1 cellular context compared by ENCODE assay signal in genomic region chr17:19409509-19409908, GRCh38.
A peak's percentile ranks its signal among the peaks of the same experiment; 100 is the strongest.
TF ChIP-seq lines count a peak whose summit lies in the region.

No MANE protein-coding gene starts in this region.

TF ChIP-seq in K562, 482 proteins besides CTCF, POLR2A, EP300 and RAD21:
- no peak for TF ChIP-seq CEBPZ (IDR thresholded peaks at IDR 0.05; ENCODE audit: borderline replicate concordance, low read depth, low read length)
- peak; percentile 32; the same call in 1 of the 2 replicates for TF ChIP-seq EGR1 (conservative IDR thresholded peaks at IDR 0.05)
- TF ChIP-seq NKRF (IDR thresholded peaks at IDR 0.05; ENCODE audit: borderline replicate concordance): no peak
- TF ChIP-seq TCF7L2 (IDR thresholded peaks at IDR 0.05; ENCODE audit: low read depth, low read length): no peak
- no peak for TF ChIP-seq NFE2 (IDR thresholded peaks at IDR 0.05; ENCODE audit: low read depth)
